ENCODE assay signal across 8 cellular contexts in genomic region chr17:37488009-37488604, GRCh38. TPM values are rescaled to one million over a fixed set of nuclear protein-coding genes. Genes with fewer than 3 reads are reported as not detected.
DNase-seq lines count a peak whose midpoint lies in the region; ATAC-seq, FAIRE-seq and TF ChIP-seq lines count a peak whose summit lies in the region.

No MANE protein-coding gene starts in this region.

- H3K79me2 ChIP-seq in H1 (ENCODE audit: control insufficient read depth in 1 of 2, insufficient read depth in 2 of 2, low read length in 2 of 2) (peaks cover 0 to 24% of the 10 kb centered on the region in 2 experiments; a peak in 2 of 4 replicates), mesendoderm (ENCODE audit: control insufficient read depth, insufficient read depth, low read length) (no peaks in the 10 kb centered on the region)

- H2AFZ ChIP-seq in H1 (ENCODE audit: low read length): no peak overlapping the region

- POLR2A ChIA-PET in H1 (lab: Charles Lee; ENCODE audit: partially characterized antibody): interaction anchor here (0.6 to 2.1 kb wide), 9 partner anchors 8 to 121 kb away, joined by 3 to 8 read pairs (median 5); partner anchors contain the start of genes SYNRG and TADA2A

- TF ChIP-seq RAD21 in H1 (IDR thresholded peaks at IDR 0.05 in 1 of 2, conservative IDR thresholded peaks at IDR 0.05 in 1 of 2; ENCODE audit: low read depth in 2 of 2, low read length in 2 of 2): no peak

- TF ChIP-seq POLR2A in H1 (IDR thresholded peaks at IDR 0.05; ENCODE audit: control extremely low read depth in 1 of 2, low read depth in 2 of 2, low read length in 2 of 2): no peak
- TF ChIP-seq POLR2A in uterus (IDR thresholded peaks at IDR 0.05): no peak

- H4K91ac ChIP-seq in H1 (replicated peaks; ENCODE audit: insufficient read length, low read length): no peak overlapping the region

- 49 to 100% methylated on average over 2 to 7 of the region's 7 CpGs for WGBS in H1 (ENCODE audit: extremely low coverage in 1 of 2, insufficient coverage in 1 of 2, insufficient read length in 1 of 2, insufficient replicate concordance in 2 of 2, low coverage in 1 of 2, low lambda C conversion rate in 2 of 2, missing lambda C conversion rate in 1 of 2), 2 experiments
- 100% methylated on average over 2 of the region's 7 CpGs for WGBS in mesendoderm (ENCODE audit: extremely low coverage, insufficient coverage, low lambda C conversion rate)

- no peaks in the 10 kb centered on the region for H4K20me1 ChIP-seq in H1 (replicated peaks in 1 of 2; ENCODE audit: control insufficient read depth in 1 of 2, insufficient read depth in 2 of 2, low read length in 2 of 2)

- TF ChIP-seq CTCF in H1 (IDR thresholded peaks at IDR 0.05; ENCODE audit: control extremely low read depth in 1 of 3, insufficient read depth in 1 of 3, low read depth in 1 of 3, low read length in 3 of 3): no peak
- no peak for TF ChIP-seq CTCF in uterus (IDR thresholded peaks at IDR 0.05)

- H3K4me2 ChIP-seq in H1 (ENCODE audit: insufficient read depth in 1 of 2, low read depth in 2 of 2, low read length in 2 of 2): peak overlapping the region; percentile 91 to 98
- no peak overlapping the region for H3K4me2 ChIP-seq in mesendoderm (ENCODE audit: low read length)

- no peak overlapping the region for H3K14ac ChIP-seq in H1 (ENCODE audit: insufficient read length)

- no peak overlapping the region for H2BK5ac ChIP-seq in H1 (ENCODE audit: low read depth, low read length)
- H2BK5ac ChIP-seq in mesendoderm (ENCODE audit: low read length): no peak overlapping the region

- peak; percentile 59 for ATAC-seq in SK-N-SH treated with all-trans-retinoic acid at 6 μM for 48 hours
- no peak for ATAC-seq in GM18502 (IDR thresholded peaks at IDR 0.05; ENCODE audit: poor library complexity, unreplicated experiment)
- ATAC-seq in GM21526 (IDR thresholded peaks at IDR 0.05; ENCODE audit: low FRiP score, unreplicated experiment): no peak

- CTCF ChIA-PET in H1 (lab: Charles Lee; ENCODE audit: partially characterized antibody): interaction anchor here (0.6 to 1.5 kb wide), 3 partner anchors 19 to 1720 kb away, joined by 3 to 6 read pairs (median 4); no protein-coding TSS in a partner anchor

- peaks cover 8 to 24% (median 11%) of the 10 kb centered on the region in 4 experiments for H3K4me1 ChIP-seq in H1 (replicated peaks in 1 of 4; ENCODE audit: control insufficient read depth in 3 of 4, insufficient read depth in 4 of 4, low read length in 3 of 4)
- peaks cover 5% of the 10 kb centered on the region for H3K4me1 ChIP-seq in mesendoderm (ENCODE audit: control insufficient read depth, low read depth, low read length)
- H3K4me1 ChIP-seq in uterus: no peaks in the 10 kb centered on the region

- H3K23me2 ChIP-seq in H1 (ENCODE audit: low read depth, low read length): peaks cover 11% of the 10 kb centered on the region

- H3K9ac ChIP-seq in H1 (replicated peaks in 1 of 4; ENCODE audit: extremely low read depth in 1 of 4, low read depth in 3 of 4, low read length in 3 of 4): peak overlapping the region in 1 of 4 experiments; percentile 29; a peak in 1 of 7 replicates
- H3K9ac ChIP-seq in mesendoderm (ENCODE audit: low read length): no peak overlapping the region

- no peaks in the 10 kb centered on the region for H3K27me3 ChIP-seq in MG63
- peaks cover 0 to 3% (median 0%) of the 10 kb centered on the region in 4 experiments; a peak in 4 of 7 replicates for H3K27me3 ChIP-seq in H1 (replicated peaks in 1 of 4; ENCODE audit: control insufficient read depth in 3 of 4, extremely low read depth in 1 of 4, insufficient read depth in 3 of 4, low read length in 3 of 4)
- no peaks in the 10 kb centered on the region for H3K27me3 ChIP-seq in mesendoderm (ENCODE audit: insufficient read depth, low read length, poor library complexity)
- H3K27me3 ChIP-seq in uterus: no peaks in the 10 kb centered on the region

- TF ChIP-seq EP300 in H1 (IDR thresholded peaks at IDR 0.05; ENCODE audit: borderline replicate concordance in 1 of 2, low read depth in 2 of 2, low read length in 2 of 2): no peak

- H2BK12ac ChIP-seq in H1 (ENCODE audit: low read depth, low read length): peak overlapping the region; percentile 75; the same call in 1 of the 2 replicates

- no peak overlapping the region for H2BK120ac ChIP-seq in H1 (replicated peaks; ENCODE audit: low read depth, low read length)
- H2BK120ac ChIP-seq in mesendoderm (ENCODE audit: low read depth, low read length): no peak overlapping the region

- intact Hi-C loops in uterus (cut with DNase I; ENCODE audit: low total_unique reads): no loop called here

- DNase-seq in DMS79 treated with DMSO at 0.1 percent for 48 hours (lab: John Stamatoyannopoulos, UW) (peak; percentile 89), MG63 (peak; percentile 65), H1 (ENCODE audit: low read depth in 1 of 2, low spot score in 2 of 2) (no peak), mesendoderm (peak; percentile 83), uterus (no peak)

- H3K36me3 ChIP-seq in MG63 (peaks cover 8% of the 10 kb centered on the region; the same call in 1 of the 2 replicates), H1 (ENCODE audit: control insufficient read depth in 2 of 4, insufficient read depth in 4 of 4, low read length in 3 of 4) (no peaks in the 10 kb centered on the region), mesendoderm (ENCODE audit: control insufficient read depth, insufficient read depth, low read length) (no peaks in the 10 kb centered on the region), uterus (no peaks in the 10 kb centered on the region)

- H3K27ac ChIP-seq in H1 (ENCODE audit: low read depth, low read length) (no peak overlapping the region), mesendoderm (ENCODE audit: low read depth, low read length) (no peak overlapping the region), uterus (peak overlapping the region; percentile 84 to 86)

- no peak overlapping the region for H3K18ac ChIP-seq in H1 (ENCODE audit: extremely low read depth, low read length)
- no peak overlapping the region for H3K18ac ChIP-seq in mesendoderm (ENCODE audit: low read length)

- H4K5ac ChIP-seq in H1 (ENCODE audit: insufficient read length, low read depth, low read length) (no peak overlapping the region), mesendoderm (ENCODE audit: low read length) (no peak overlapping the region)

- H2BK20ac ChIP-seq in H1 (ENCODE audit: low read length): peak overlapping the region; percentile 62; the same call in 1 of the 2 replicates

- H3K79me1 ChIP-seq in H1 (ENCODE audit: low read depth, low read length): peaks cover 2% of the 10 kb centered on the region; the same call in 1 of the 2 replicates
- no peaks in the 10 kb centered on the region for H3K79me1 ChIP-seq in mesendoderm (ENCODE audit: low read length)

- H3K23ac ChIP-seq in H1 (ENCODE audit: insufficient read length): no peak overlapping the region
- H3K23ac ChIP-seq in mesendoderm (ENCODE audit: low read length): no peak overlapping the region

- H3K4me3 ChIP-seq in MG63 (peak overlapping the region; percentile 92), H1 (ENCODE audit: extremely low read depth in 1 of 4, insufficient read depth in 2 of 4, low read depth in 3 of 4, low read length in 4 of 4) (peak overlapping the region; percentile 63 to 74 (median 68); a peak in 6 of 8 replicates), mesendoderm (ENCODE audit: low read length) (no peak overlapping the region), uterus (peak overlapping the region in 1 of 2 donors; percentile 97)

- no peak for FAIRE-seq in H1 (lab: Jason Lieb, UNC)

- H3K9me3 ChIP-seq in MG63 (no peaks in the 10 kb centered on the region), H1 (ENCODE audit: insufficient read depth in 2 of 2, low read depth in 1 of 2, low read length in 1 of 2) (no peaks in the 10 kb centered on the region), uterus (no peaks in the 10 kb centered on the region)

- H3K56ac ChIP-seq in H1 (replicated peaks; ENCODE audit: insufficient read length, low read depth, low read length) (no peak overlapping the region), mesendoderm (ENCODE audit: low read length) (peak overlapping the region; percentile 12)

- H2BK15ac ChIP-seq in H1 (ENCODE audit: low read length): peak overlapping the region; percentile 66; the same call in 1 of the 2 replicates
- no peak overlapping the region for H2BK15ac ChIP-seq in mesendoderm (replicated peaks; ENCODE audit: low read depth)

- H2AK5ac ChIP-seq in H1 (ENCODE audit: low read depth, low read length) (no peak overlapping the region), mesendoderm (ENCODE audit: low read length) (no peak overlapping the region)

- H3K4ac ChIP-seq in H1 (replicated peaks; ENCODE audit: insufficient read length, low read depth, low read length) (no peak overlapping the region), mesendoderm (ENCODE audit: low read depth, low read length) (no peak overlapping the region)

- H4K8ac ChIP-seq in H1 (ENCODE audit: extremely low read depth, insufficient read depth, low read length) (no peak overlapping the region), mesendoderm (ENCODE audit: low read depth, low read length) (no peak overlapping the region)

TF ChIP-seq in SK-N-SH treated with all-trans-retinoic acid at 6 μM for 48 hours, 23 proteins besides CTCF, POLR2A, EP300 and RAD21:
- no peak for TF ChIP-seq OSR1 (CRISPR knock-in tag; IDR thresholded peaks at IDR 0.05)
- peak; percentile 29; the same call in 1 of the 2 replicates for TF ChIP-seq ISL1 (CRISPR knock-in tag; IDR thresholded peaks at IDR 0.05)

TF ChIP-seq in H1, 55 proteins besides CTCF, POLR2A, EP300 and RAD21 (continues in another document):
- TF ChIP-seq TEAD4 (IDR thresholded peaks at IDR 0.05; ENCODE audit: low read depth, low read length) (peak; percentile 60; the same call in 1 of the 2 replicates), FOSL1 (IDR thresholded peaks at IDR 0.05; ENCODE audit: insufficient read depth, low read depth, low read length) (no peak), MAFK (IDR thresholded peaks at IDR 0.05; ENCODE audit: low read depth, low read length) (peak; percentile 84), SP1 (IDR thresholded peaks at IDR 0.05; ENCODE audit: low read depth, low read length) (0 out of 2 replicates have a peak, but pooled peaks have one; percentile 22), EGR1 (IDR thresholded peaks at IDR 0.05; ENCODE audit: borderline replicate concordance, low read depth, low read length) (no peak), TBP (IDR thresholded peaks at IDR 0.05; ENCODE audit: low read depth, low read length) (no peak)

RNA-seq across cellular contexts. Expression of gene DUSP14, which starts 1.6 kb away (rescaled TPM):
- 86.6 and 86.9 TPM in 2 replicates for total RNA-seq in MG63 (2014; rRNA removed; shearing (Covaris generic); ENCODE audit: low replicate concordance)
- 20.7 and 22.1 TPM in 2 replicates for total RNA-seq in H1 (2021; fragmentation: NEBNext Ultra II Directional; extraction: Animal tissue kit (Norgen Biotek cat#: 25700))
- polyA plus RNA-seq in H1 (2011; rRNA removed): 35.2 and 37.9 TPM in 2 replicates
- 36.4 TPM for polyA plus RNA-seq in H1 (2011; cell fraction: cytosol; rRNA removed)
- polyA plus RNA-seq in H1 (2011; cell fraction: nucleus; rRNA removed): 28.1 TPM
- 20.7 to 25.5 TPM (median 22.4 TPM) in 4 replicates for polyA plus RNA-seq in H1 (2012, experiment 1 of 2)
- polyA plus RNA-seq in H1 (2012, experiment 2 of 2): 30.6 TPM
- 17.9 TPM for polyA plus RNA-seq in H1 (2013, experiment 1 of 2)
- 17.6 TPM for polyA plus RNA-seq in H1 (2013, experiment 2 of 2)
- polyA minus RNA-seq in H1 (2011; rRNA and poly(A)+ RNA removed): 33.6 and 34.0 TPM in 2 replicates
- polyA minus RNA-seq in H1 (2011; cell fraction: cytosol; rRNA and poly(A)+ RNA removed): 17.0 TPM
- 9.7 TPM for polyA minus RNA-seq in H1 (2011; cell fraction: nucleus; rRNA and poly(A)+ RNA removed)
- polyA plus RNA-seq in mesendoderm (2013, experiment 1 of 2): 15.9 TPM
- 15.9 TPM for polyA plus RNA-seq in mesendoderm (2013, experiment 2 of 2)
- 10 to 100 TPM; 10.4 to 70.0 (median 32.6) TPM for total RNA-seq in uterus

Comparison
In these comparisons a context has a peak if more than half of its experiments do, and no peak if none do; other contexts are left out.
1. DNase-seq: peak in DMS79 treated with DMSO at 0.1 percent for 48 hours (single experiment), MG63 (single experiment) and mesendoderm (single experiment); none in H1 (0 of 2) and uterus (0 of 2).
2. H3K27ac ChIP-seq: peak in uterus (2 of 2); none in H1 (single experiment) and mesendoderm (single experiment).